Comparison of ENCODE assay signal across 8 cellular contexts in genomic region chr15:52568569-52569243, GRCh38. TPM values are rescaled to one million over a fixed set of nuclear protein-coding genes. Genes with fewer than 3 reads are reported as not detected.
DNase-seq lines count a peak whose midpoint lies in the region; ATAC-seq and TF ChIP-seq lines count a peak whose summit lies in the region.

TSS of gene ARPP19 (minus strand) at chr15:52569030. CDS start at chr15:52568892, 138 bp downstream.

- H2AFZ ChIP-seq in GM23338: peak within 1 kb of the TSS; percentile 98

- H4K20me1 ChIP-seq in GM23338 (replicated peaks; ENCODE audit: insufficient read depth): peaks cover 32% of the 10 kb centered on the region

- H3K27ac ChIP-seq in GM23338 (ENCODE audit: low read depth) (peak within 1 kb of the TSS; percentile 97), RWPE2 (ENCODE audit: poor library complexity, severe bottlenecking) (peak within 1 kb of the TSS; percentile 75)

- H3K4me3 ChIP-seq in GM23338 (peak within 1 kb of the TSS; percentile 95), RWPE2 (ENCODE audit: severe bottlenecking) (peak within 1 kb of the TSS; percentile 80)

- H3K9me2 ChIP-seq in GM23338 (ENCODE audit: insufficient read depth): no peaks in the 10 kb centered on the region

- intact Hi-C loops in activated T-helper 2 cell treated with anti-CD3 and anti-CD28 coated beads, Interferon-gamma antibody, Interleukin-2, Interleukin-4, amounts not matched to agents 10 μg/mL and 5 μg/mL and 100 μg/mL, durations not matched to agents 14 hours and 24 hours and 36 hours (cut with micrococcal nuclease): loop anchor here (1.0 to 5.0 kb wide), 5 partner anchors 9 to 306 kb away; partner anchors contain the start of gene ATOSA

- H3F3A ChIP-seq in GM23338 (replicated peaks; ENCODE audit: low read depth): no peaks in the 10 kb centered on the region

- ATAC-seq in GM23338: peak; percentile 93
- peak; percentile 90 for ATAC-seq in RWPE2 (ENCODE audit: low read depth)
- ATAC-seq in natural killer cell treated with Interleukin-12 subunit alpha and Interleukin-12 subunit beta and Interleukin-15 and Interleukin-18, amount 100 ng/mL, for 72 hours: peak; percentile 85 to 91

- H3K4me1 ChIP-seq in GM23338 (ENCODE audit: insufficient read depth) (peaks cover 16% of the 10 kb centered on the region; the same call in 1 of the 2 replicates), RWPE2 (ENCODE audit: insufficient read depth, poor library complexity, severe bottlenecking) (peaks cover 28% of the 10 kb centered on the region)

- peak within 1 kb of the TSS; percentile 90 for H3K4me2 ChIP-seq in GM23338

- TF ChIP-seq CTCF in GM23338 (conservative IDR thresholded peaks at IDR 0.05; ENCODE audit: low read depth in 2 of 2) (peak in 1 of 2 experiments; percentile 33; a peak in 1 of 4 replicates), RWPE2 (IDR thresholded peaks at IDR 0.05; ENCODE audit: poor library complexity, severe bottlenecking) (peak; percentile 15)

- peaks cover 3% of the 10 kb centered on the region; the same call in 1 of the 3 replicates for H3K36me3 Mint-ChIP-seq in GM23338 (ENCODE audit: low read depth)
- peaks cover 26% of the 10 kb centered on the region for H3K36me3 Mint-ChIP-seq in activated T-helper 2 cell treated with anti-CD3 and anti-CD28 coated beads, Interferon-gamma antibody, Interleukin-2, Interleukin-4, amounts not matched to agents 10 μg/mL and 5 μg/mL and 100 μg/mL, durations not matched to agents 14 hours and 24 hours and 36 hours (ENCODE audit: low read depth)
- H3K36me3 Mint-ChIP-seq in natural killer cell treated with Interleukin-12 subunit alpha and Interleukin-12 subunit beta and Interleukin-15 and Interleukin-18, amount 100 ng/mL, for 72 hours: peaks cover 9% of the 10 kb centered on the region
- H3K36me3 Mint-ChIP-seq in stimulated activated naive CD8-positive, alpha-beta T cell treated with anti-CD3 and anti-CD28 coated beads, Interleukin-15, Interleukin-2, amounts not matched to agents 100 ng/mL and 50 ng/mL, for 24 hours (ENCODE audit: low read depth): peaks cover 26% of the 10 kb centered on the region

- no peaks in the 10 kb centered on the region for H3K9me3 ChIP-seq in RWPE2 (ENCODE audit: severe bottlenecking)

- no peaks in the 10 kb centered on the region for H3K36me3 ChIP-seq in GM23338 (ENCODE audit: insufficient read depth)
- peaks cover 35% of the 10 kb centered on the region for H3K36me3 ChIP-seq in RWPE2 (ENCODE audit: low read depth)

- H3K27me3 ChIP-seq in GM23338 (ENCODE audit: insufficient read depth) (no peaks in the 10 kb centered on the region), RWPE2 (ENCODE audit: insufficient read depth, poor library complexity, severe bottlenecking) (no peaks in the 10 kb centered on the region)

- no peaks in the 10 kb centered on the region; the same call in 2 of the 3 replicates for H3K9me3 Mint-ChIP-seq in GM23338
- no peaks in the 10 kb centered on the region for H3K9me3 Mint-ChIP-seq in activated T-helper 2 cell treated with anti-CD3 and anti-CD28 coated beads, Interferon-gamma antibody, Interleukin-2, Interleukin-4, amounts not matched to agents 10 μg/mL and 5 μg/mL and 100 μg/mL, durations not matched to agents 14 hours and 24 hours and 36 hours
- no peaks in the 10 kb centered on the region for H3K9me3 Mint-ChIP-seq in natural killer cell treated with Interleukin-12 subunit alpha and Interleukin-12 subunit beta and Interleukin-15 and Interleukin-18, amount 100 ng/mL, for 72 hours
- no peaks in the 10 kb centered on the region for H3K9me3 Mint-ChIP-seq in stimulated activated naive CD8-positive, alpha-beta T cell treated with anti-CD3 and anti-CD28 coated beads, Interleukin-15, Interleukin-2, amounts not matched to agents 100 ng/mL and 50 ng/mL, for 24 hours

- H3K4me1 Mint-ChIP-seq in GM23338: peaks cover 23% of the 10 kb centered on the region; the same call in 2 of the 3 replicates
- H3K4me1 Mint-ChIP-seq in activated T-helper 2 cell treated with anti-CD3 and anti-CD28 coated beads, Interferon-gamma antibody, Interleukin-2, Interleukin-4, amounts not matched to agents 10 μg/mL and 5 μg/mL and 100 μg/mL, durations not matched to agents 14 hours and 24 hours and 36 hours (ENCODE audit: low read depth): peaks cover 30% of the 10 kb centered on the region
- H3K4me1 Mint-ChIP-seq in natural killer cell treated with Interleukin-12 subunit alpha and Interleukin-12 subunit beta and Interleukin-15 and Interleukin-18, amount 100 ng/mL, for 72 hours (ENCODE audit: low read depth in 2 of 2): peaks cover 15 to 26% of the 10 kb centered on the region in 2 donors
- peaks cover 37% of the 10 kb centered on the region for H3K4me1 Mint-ChIP-seq in stimulated activated naive CD8-positive, alpha-beta T cell treated with anti-CD3 and anti-CD28 coated beads, Interleukin-15, Interleukin-2, amounts not matched to agents 100 ng/mL and 50 ng/mL, for 24 hours (ENCODE audit: low read depth)

- peaks cover 48% of the 10 kb centered on the region for H3K79me2 ChIP-seq in GM23338 (replicated peaks; ENCODE audit: insufficient read depth)

- peak; percentile 91 for DNase-seq in EL
- DNase-seq in GM23338 (ENCODE audit: low spot score): peak; percentile 98
- DNase-seq in LHCN-M2 (ENCODE audit: low read depth): peak; percentile 89
- DNase-seq in RWPE2 (ENCODE audit: low spot score): peak; percentile 99
- DNase-seq in activated T-helper 2 cell treated with anti-CD3 and anti-CD28 coated beads, Interferon-gamma antibody, Interleukin-2, Interleukin-4, amounts not matched to agents 10 μg/mL and 5 μg/mL and 100 μg/mL, durations not matched to agents 14 hours and 24 hours and 36 hours (ENCODE audit: low spot score): peak; percentile 80
- peak; percentile 84 for DNase-seq in fibroblast of peridontal ligament (ENCODE audit: extremely low read depth)
- peak; percentile 89 for DNase-seq in natural killer cell treated with Interleukin-12 subunit alpha and Interleukin-12 subunit beta and Interleukin-15 and Interleukin-18, amount 100 ng/mL, for 72 hours (ENCODE audit: low spot score)

- H3K4me3 Mint-ChIP-seq in GM23338: peak within 1 kb of the TSS; percentile 93
- H3K4me3 Mint-ChIP-seq in activated T-helper 2 cell treated with anti-CD3 and anti-CD28 coated beads, Interferon-gamma antibody, Interleukin-2, Interleukin-4, amounts not matched to agents 10 μg/mL and 5 μg/mL and 100 μg/mL, durations not matched to agents 14 hours and 24 hours and 36 hours (ENCODE audit: low read depth): peak within 1 kb of the TSS; percentile 96
- H3K4me3 Mint-ChIP-seq in natural killer cell treated with Interleukin-12 subunit alpha and Interleukin-12 subunit beta and Interleukin-15 and Interleukin-18, amount 100 ng/mL, for 72 hours: peak within 1 kb of the TSS; percentile 95
- peak within 1 kb of the TSS; percentile 99 for H3K4me3 Mint-ChIP-seq in stimulated activated naive CD8-positive, alpha-beta T cell treated with anti-CD3 and anti-CD28 coated beads, Interleukin-15, Interleukin-2, amounts not matched to agents 100 ng/mL and 50 ng/mL, for 24 hours

- peak within 1 kb of the TSS; percentile 99 for H3K27ac Mint-ChIP-seq in GM23338
- peak within 1 kb of the TSS; percentile 99 for H3K27ac Mint-ChIP-seq in activated T-helper 2 cell treated with anti-CD3 and anti-CD28 coated beads, Interferon-gamma antibody, Interleukin-2, Interleukin-4, amounts not matched to agents 10 μg/mL and 5 μg/mL and 100 μg/mL, durations not matched to agents 14 hours and 24 hours and 36 hours
- peak within 1 kb of the TSS; percentile 94 to 95 for H3K27ac Mint-ChIP-seq in natural killer cell treated with Interleukin-12 subunit alpha and Interleukin-12 subunit beta and Interleukin-15 and Interleukin-18, amount 100 ng/mL, for 72 hours
- H3K27ac Mint-ChIP-seq in stimulated activated naive CD8-positive, alpha-beta T cell treated with anti-CD3 and anti-CD28 coated beads, Interleukin-15, Interleukin-2, amounts not matched to agents 100 ng/mL and 50 ng/mL, for 24 hours: peak within 1 kb of the TSS; percentile 99

- H3K27me3 Mint-ChIP-seq in GM23338 (ENCODE audit: insufficient read depth, low read depth, poor library complexity): peaks cover 7% of the 10 kb centered on the region
- H3K27me3 Mint-ChIP-seq in activated T-helper 2 cell treated with anti-CD3 and anti-CD28 coated beads, Interferon-gamma antibody, Interleukin-2, Interleukin-4, amounts not matched to agents 10 μg/mL and 5 μg/mL and 100 μg/mL, durations not matched to agents 14 hours and 24 hours and 36 hours (ENCODE audit: low read depth): no peaks in the 10 kb centered on the region
- H3K27me3 Mint-ChIP-seq in natural killer cell treated with Interleukin-12 subunit alpha and Interleukin-12 subunit beta and Interleukin-15 and Interleukin-18, amount 100 ng/mL, for 72 hours: no peaks in the 10 kb centered on the region
- no peaks in the 10 kb centered on the region for H3K27me3 Mint-ChIP-seq in stimulated activated naive CD8-positive, alpha-beta T cell treated with anti-CD3 and anti-CD28 coated beads, Interleukin-15, Interleukin-2, amounts not matched to agents 100 ng/mL and 50 ng/mL, for 24 hours

TF ChIP-seq in GM23338, 12 proteins besides CTCF, POLR2A, EP300 and RAD21 (continues in another document):
- TF ChIP-seq POLR2AphosphoS5 (IDR thresholded peaks at IDR 0.05; ENCODE audit: low read depth): peak; percentile 67
- TF ChIP-seq ZNF114 (CRISPR knock-in tag; IDR thresholded peaks at IDR 0.05): no peak

RNA-seq across cellular contexts. Expression of gene ARPP19, which starts in this region (rescaled TPM):
- total RNA-seq in GM23338 (2014; rRNA removed; shearing (Covaris generic)): 192 and 193 TPM in 2 replicates
- polyA plus RNA-seq in GM23338 (2016; fragmentation: Nextera tagmentation; extraction: Ambion mirVana): 78.3 and 79.6 TPM in 2 replicates
- 143 and 180 TPM in 2 replicates for total RNA-seq in LHCN-M2 (2014; rRNA removed)
- 43.4 TPM for polyA plus RNA-seq in LHCN-M2 (2012)
- 178 and 182 TPM in 2 replicates for total RNA-seq in activated T-helper 2 cell treated with anti-CD3 and anti-CD28 coated beads, Interferon-gamma antibody, Interleukin-2, Interleukin-4, amounts not matched to agents 10 μg/mL and 5 μg/mL and 100 μg/mL, durations not matched to agents 14 hours and 24 hours and 36 hours
- total RNA-seq in natural killer cell treated with Interleukin-12 subunit alpha and Interleukin-12 subunit beta and Interleukin-15 and Interleukin-18, amount 100 ng/mL, for 72 hours: 100 to 1,000 TPM in 1 of 2 donors, 10 to 100 TPM in 1; 98.0 to 135 TPM

Comparison
In these comparisons a context has a peak if more than half of its experiments do, and no peak if none do; other contexts are left out.
1. Peak in every context shown above with its lines: DNase-seq, ATAC-seq, H3K4me3 ChIP-seq and H3K27ac ChIP-seq.